In the genomic region with DNA sequence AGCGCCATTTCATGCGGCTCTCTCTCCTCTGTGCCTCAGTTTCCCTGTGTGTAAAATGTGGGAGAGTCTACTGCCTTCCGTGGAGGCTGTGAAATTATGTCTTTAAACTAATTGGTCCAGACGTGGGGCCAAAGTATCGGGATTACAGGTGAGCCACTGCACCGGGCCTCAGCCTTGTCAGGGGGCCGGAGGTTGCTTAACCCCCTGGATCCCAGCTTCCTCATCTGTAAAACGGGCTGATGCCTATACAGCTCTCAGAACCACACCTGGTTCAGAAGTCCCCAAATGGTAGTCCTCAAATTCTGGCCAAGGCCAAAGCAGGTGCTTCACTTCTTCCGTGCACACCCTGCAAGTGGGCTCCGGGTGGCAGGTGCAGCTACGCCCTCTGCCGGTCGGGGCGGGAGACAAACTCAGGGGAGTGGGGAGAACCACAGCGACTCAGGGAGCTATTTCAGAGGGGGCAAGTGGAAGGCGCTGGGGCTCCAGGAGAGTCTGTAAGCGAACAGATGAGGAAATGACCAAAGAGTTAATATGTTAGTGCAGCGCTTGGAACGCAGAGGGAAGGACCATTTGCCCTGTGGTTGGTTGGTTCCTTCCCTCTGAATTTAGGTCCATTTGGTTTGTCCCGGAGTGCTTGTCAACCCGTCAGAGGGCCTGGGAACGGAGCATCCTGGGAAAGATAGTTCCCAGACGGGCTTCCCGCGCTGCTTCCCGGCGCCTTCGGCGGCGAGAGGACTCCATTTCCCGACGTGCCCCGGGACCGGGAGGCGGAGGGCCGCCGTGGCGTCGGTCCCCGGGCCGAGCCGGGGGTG, we compare ENCODE assay signal across 8 cellular contexts. TPM values are rescaled to one million over a fixed set of nuclear protein-coding genes. Genes with fewer than 3 reads are reported as not detected.
DNase-seq lines count a peak whose midpoint lies in the region; ATAC-seq and TF ChIP-seq lines count a peak whose summit lies in the region.

A gene (plus strand): TSS at position 812 of the 812 bp plus-strand sequence. CDS start 135 bp downstream, outside the sequence.

- peak; percentile 45; the same call in 1 of the 2 replicates for TF ChIP-seq EP300 in Ishikawa (IDR thresholded peaks at IDR 0.05; ENCODE audit: borderline replicate concordance)

- H3F3A ChIP-seq in PC-3 (ENCODE audit: low read length, unreplicated experiment): no peaks in the 10 kb centered on the region

- TF ChIP-seq CTCF in PC-3 (conservative IDR thresholded peaks at IDR 0.05; ENCODE audit: low read depth, low read length) (peak; percentile 94), epithelial cell of proximal tubule (conservative IDR thresholded peaks at IDR 0.05; ENCODE audit: low read depth, low read length) (peak; percentile 97)

- no TSS peak for BruUV-seq in PC-3 (replicated peaks; lab: Mats Ljungman, UMichigan)

- no peaks in the 10 kb centered on the region for H3K27me3 ChIP-seq in PC-3 (ENCODE audit: low read length)

- H3K27ac ChIP-seq in PC-3 (ENCODE audit: low read length): peak within 1 kb of the TSS; percentile 76

- peak within 1 kb of the TSS; percentile 92 for H3K9ac ChIP-seq in PC-3 (ENCODE audit: low read length)

- ATAC-seq in GM21576 (IDR thresholded peaks at IDR 0.05; ENCODE audit: unreplicated experiment): peak; percentile 65
- peak; percentile 96 for ATAC-seq in PC-3

- POLR2A ChIA-PET in PC-3 (lab: Charles Lee; ENCODE audit: unreplicated experiment): interaction anchor here (0.7 kb wide), 2 partner anchors 10 to 15 kb away, joined by 4 read pairs; no protein-coding TSS in a partner anchor

- peak; percentile 94 for DNase-seq in DMS153 (lab: John Stamatoyannopoulos, UW)
- DNase-seq in PC-3: peak; percentile 94
- DNase-seq in activated T-cell treated with anti-CD3 and anti-CD28 coated beads for 48 hours (ENCODE audit: low read depth): peak; percentile 91
- peak; percentile 90 for DNase-seq in epithelial cell of proximal tubule (ENCODE audit: low read depth)
- DNase-seq in mucosa of gallbladder (ENCODE audit: low spot score): peak; percentile 97
- DNase-seq in stimulated activated CD8-positive, alpha-beta memory T cell treated with anti-CD3 and anti-CD28 coated beads, Interleukin-4, amount 100 ng/mL, for 24 hours (ENCODE audit: low read depth): peak; percentile 86

- H4K20me1 ChIP-seq in PC-3 (ENCODE audit: low read length): 0 out of 2 replicates have a peak, but pooled peaks cover 8% of the 10 kb centered on the region

- H3K36me3 ChIP-seq in PC-3 (ENCODE audit: low read depth, low read length): no peaks in the 10 kb centered on the region

- CTCF ChIA-PET in PC-3 (lab: Charles Lee): interaction anchor here (0.5 to 1.1 kb wide), 3 partner anchors 8 to 71 kb away, joined by 3 read pairs; no protein-coding TSS in a partner anchor

- H3K4me2 ChIP-seq in PC-3 (ENCODE audit: low read length): peak within 1 kb of the TSS; percentile 96

- peaks cover 39% of the 10 kb centered on the region for H3K79me2 ChIP-seq in PC-3 (ENCODE audit: low read length)

- peak within 1 kb of the TSS; percentile 95 for H2AFZ ChIP-seq in PC-3 (ENCODE audit: low read length)

- H3K4me3 ChIP-seq in PC-3 (ENCODE audit: low read length) (peak within 1 kb of the TSS; percentile 93), epithelial cell of proximal tubule (ENCODE audit: low read depth, low read length) (peak within 1 kb of the TSS; percentile 85)

- intact Hi-C loops in PC-3 (cut with micrococcal nuclease): no loop called here

- no peaks in the 10 kb centered on the region for H3K9me3 ChIP-seq in PC-3 (ENCODE audit: low read length)

- peak; percentile 67; the same call in 1 of the 2 replicates for TF ChIP-seq RAD21 in Ishikawa (IDR thresholded peaks at IDR 0.05; ENCODE audit: low read depth)

- peaks cover 13% of the 10 kb centered on the region for H3K4me1 ChIP-seq in PC-3 (ENCODE audit: insufficient read depth, low read length)

- H3K9me2 ChIP-seq in PC-3 (replicated peaks; ENCODE audit: low read length): no peaks in the 10 kb centered on the region

TF ChIP-seq in Ishikawa, 13 proteins besides CTCF, POLR2A, EP300 and RAD21:
- TF ChIP-seq CREB1 (IDR thresholded peaks at IDR 0.05; ENCODE audit: low read depth): peak; percentile 79
- TF ChIP-seq TAF1 (IDR thresholded peaks at IDR 0.05; ENCODE audit: low read depth): no peak
- TF ChIP-seq, protein P1, sequence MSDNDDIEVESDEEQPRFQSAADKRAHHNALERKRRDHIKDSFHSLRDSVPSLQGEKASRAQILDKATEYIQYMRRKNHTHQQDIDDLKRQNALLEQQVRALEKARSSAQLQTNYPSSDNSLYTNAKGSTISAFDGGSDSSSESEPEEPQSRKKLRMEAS (IDR thresholded peaks at IDR 0.05): peak; percentile 70

RNA-seq across cellular contexts. Expression of the gene that starts here (rescaled TPM):
- 22.7 and 38.2 TPM in 2 replicates for total RNA-seq in PC-3 (2014; rRNA removed)
- total RNA-seq in epithelial cell of proximal tubule: 40.6 and 41.3 TPM in 2 replicates
- 127 TPM for total RNA-seq in mucosa of gallbladder

Comparison
In these comparisons a context has a peak if more than half of its experiments do, and no peak if none do; other contexts are left out.
1. Peak in every context shown above with its lines: DNase-seq, ATAC-seq, H3K4me3 ChIP-seq and H3K27ac ChIP-seq.